In the genomic region with DNA sequence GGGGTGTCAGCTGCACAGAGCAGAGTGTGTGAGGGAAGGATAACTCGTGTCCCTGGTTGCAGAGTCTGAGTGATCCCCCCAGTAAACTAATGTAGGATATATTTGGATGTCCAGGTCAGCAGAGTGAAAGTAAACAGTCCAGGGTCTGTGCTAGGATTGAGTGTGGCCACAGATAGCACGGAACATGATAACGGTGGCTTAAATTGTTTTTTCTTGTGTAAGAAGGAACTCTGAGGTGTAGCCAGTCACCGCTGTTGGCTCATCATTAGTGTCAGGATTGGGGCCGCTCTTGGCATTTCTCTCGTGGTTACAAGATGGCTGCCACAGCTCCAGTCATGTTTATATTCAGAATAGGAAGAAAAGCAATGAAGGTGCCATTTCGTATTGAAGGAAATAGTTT, we compare ENCODE assay signal across 1 cellular context.
TF ChIP-seq lines count a peak whose summit lies in the region.

No MANE protein-coding gene starts in this region.

TF ChIP-seq in K562, 482 proteins besides CTCF, POLR2A, EP300 and RAD21 (continued from another document):
- TF ChIP-seq, protein P1, sequence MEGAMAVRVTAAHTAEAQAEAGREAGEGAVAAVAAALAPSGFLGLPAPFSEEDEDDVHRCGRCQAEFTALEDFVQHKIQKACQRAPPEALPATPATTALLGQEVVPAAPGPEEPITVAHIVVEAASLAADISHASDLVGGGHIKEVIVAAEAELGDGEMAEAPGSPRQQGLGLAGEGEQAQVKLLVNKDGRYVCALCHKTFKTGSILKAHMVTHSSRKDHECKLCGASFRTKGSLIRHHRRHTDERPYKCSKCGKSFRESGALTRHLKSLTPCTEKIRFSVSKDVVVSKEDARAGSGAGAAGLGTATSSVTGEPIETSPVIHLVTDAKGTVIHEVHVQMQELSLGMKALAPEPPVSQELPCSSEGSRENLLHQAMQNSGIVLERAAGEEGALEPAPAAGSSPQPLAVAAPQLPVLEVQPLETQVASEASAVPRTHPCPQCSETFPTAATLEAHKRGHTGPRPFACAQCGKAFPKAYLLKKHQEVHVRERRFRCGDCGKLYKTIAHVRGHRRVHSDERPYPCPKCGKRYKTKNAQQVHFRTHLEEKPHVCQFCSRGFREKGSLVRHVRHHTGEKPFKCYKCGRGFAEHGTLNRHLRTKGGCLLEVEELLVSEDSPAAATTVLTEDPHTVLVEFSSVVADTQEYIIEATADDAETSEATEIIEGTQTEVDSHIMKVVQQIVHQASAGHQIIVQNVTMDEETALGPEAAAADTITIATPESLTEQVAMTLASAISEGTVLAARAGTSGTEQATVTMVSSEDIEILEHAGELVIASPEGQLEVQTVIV (CRISPR knock-in tag; IDR thresholded peaks at IDR 0.05; ENCODE audit: borderline replicate concordance) = no peak
- TF ChIP-seq ZBTB8A (IDR thresholded peaks at IDR 0.05; ENCODE audit: partially characterized antibody) (no peak), JUN (IDR thresholded peaks at IDR 0.05; ENCODE audit: borderline replicate concordance, low read depth, low read length) (no peak), JUN (CRISPR knock-in tag; IDR thresholded peaks at IDR 0.05; ENCODE audit: borderline replicate concordance) (no peak), GABPB2 (CRISPR knock-in tag; conservative IDR thresholded peaks at IDR 0.05) (no peak), TCFL5 (CRISPR knock-in tag; conservative IDR thresholded peaks at IDR 0.05) (no peak), HIVEP1 (CRISPR knock-in tag; IDR thresholded peaks at IDR 0.05) (no peak), FOSL1 (tag; conservative IDR thresholded peaks at IDR 0.05) (no peak)
